In genomic region chr2:128405981-128406601, GRCh38 we compare ENCODE assay signal across 19 cellular contexts.
DNase-seq lines count a peak whose midpoint lies in the region; ATAC-seq and TF ChIP-seq lines count a peak whose summit lies in the region.
"Had no signal": no experiment of that assay in that cellular context is flagged by ENCODE, and none has a peak within 500 bp of the region (broad histone marks: within the 10 kb centered on the region; RNA-seq: fewer than 3 reads in every experiment).

No MANE protein-coding gene starts in this region.

- intact Hi-C loops in sciatic nerve (cut with DNase I) = no loop called here

- H3K4me2 ChIP-seq in GM23338 = no peak overlapping the region

- H3K9me2 ChIP-seq in GM23338 (ENCODE audit: insufficient read depth) = no peaks in the 10 kb centered on the region; the same call in 1 of the 2 replicates

- no peak overlapping the region for H3K27ac Mint-ChIP-seq in GM23338
- H3K27ac Mint-ChIP-seq: activated naive CD4-positive, alpha-beta T cell treated with anti-CD3 and anti-CD28 coated beads, Interleukin-2, amount 50 U/mL, for 72 hours; activated T-cell treated with anti-CD3 and anti-CD28 coated beads, Interleukin-2, amount 50 U/mL, for 72 hours; memory B cell had no signal

- no peaks in the 10 kb centered on the region for H4K20me1 ChIP-seq in GM23338 (replicated peaks; ENCODE audit: insufficient read depth)

- H3F3A ChIP-seq in GM23338 (replicated peaks; ENCODE audit: low read depth) = no peaks in the 10 kb centered on the region

- peaks cover 26% of the 10 kb centered on the region for H3K27me3 Mint-ChIP-seq in GM23338 (ENCODE audit: insufficient read depth, low read depth, poor library complexity)

- no peaks in the 10 kb centered on the region; the same call in 2 of the 3 replicates for H3K9me3 Mint-ChIP-seq in GM23338
- H3K9me3 Mint-ChIP-seq: activated naive CD4-positive, alpha-beta T cell treated with anti-CD3 and anti-CD28 coated beads, Interleukin-2, amount 50 U/mL, for 72 hours; activated T-cell treated with anti-CD3 and anti-CD28 coated beads, Interleukin-2, amount 50 U/mL, for 72 hours; memory B cell; naive thymus-derived CD4-positive, alpha-beta T cell had no signal

- H3K9me3 ChIP-seq in SJCRH30 (replicated peaks) = no peaks in the 10 kb centered on the region
- H3K9me3 ChIP-seq: prostate gland had no signal

- H3K79me2 ChIP-seq in GM23338 (replicated peaks; ENCODE audit: insufficient read depth) = no peaks in the 10 kb centered on the region

- H3K4me3 ChIP-seq in GM23338 (no peak overlapping the region), SJCRH30 (no peak overlapping the region)
- H3K4me3 ChIP-seq: prostate gland had no signal

- peaks cover 19% of the 10 kb centered on the region for H3K4me1 ChIP-seq in GM23338 (ENCODE audit: insufficient read depth)
- peaks cover 21% of the 10 kb centered on the region for H3K4me1 ChIP-seq in SJCRH30
- H3K4me1 ChIP-seq: prostate gland had no signal

- DNase-seq in GM23338 (ENCODE audit: low spot score) = no peak
- peak; percentile 52 to 74 for DNase-seq in SJCRH30
- peak; percentile 47 for DNase-seq in sciatic nerve (ENCODE audit: low spot score)
- no peak for DNase-seq in OCI-M2 (lab: John Stamatoyannopoulos, UW; ENCODE audit: unreplicated experiment)
- no peak for DNase-seq in effector CD4-positive, alpha-beta T cell
- no peak for DNase-seq in activated CD4-positive, CD25-positive, alpha-beta regulatory T cell (lab: John Stamatoyannopoulos, UW)
- DNase-seq: activated CD4-positive, alpha-beta T cell treated with anti-CD3 and anti-CD28 coated beads, Interleukin-2, amount 50 U/mL, for 48 hours; activated T-cell treated with anti-CD3 and anti-CD28 coated beads, Interleukin-2, amount 50 U/mL, for 72 hours; DMS79 treated with DMSO at 0.1 percent for 48 hours; NCI-H1092 treated with DMSO at 0.1 percent for 48 hours; NCI-H2107; NCI-H524; stimulated activated CD4-positive, alpha-beta T cell treated with anti-CD3 and anti-CD28 coated beads, Interleukin-4, amount 100 ng/mL, for 4 hours had no signal

- no peak for TF ChIP-seq CTCF in GM23338 (conservative IDR thresholded peaks at IDR 0.05; ENCODE audit: low read depth in 2 of 2)

- ATAC-seq in GM23338 (peak; percentile 49), esophagus mucosa (peak; percentile 41), sciatic nerve (no peak)
- ATAC-seq: activated naive CD4-positive, alpha-beta T cell treated with anti-CD3 and anti-CD28 coated beads, Interleukin-2, amount 50 U/mL, for 72 hours; activated T-cell treated with anti-CD3 and anti-CD28 coated beads, Interleukin-2, amount 50 U/mL, for 72 hours; naive thymus-derived CD4-positive, alpha-beta T cell; Right ventricle myocardium inferior had no signal

- no peak overlapping the region for H3K27ac ChIP-seq in GM23338 (ENCODE audit: low read depth)
- no peak overlapping the region for H3K27ac ChIP-seq in SJCRH30
- H3K27ac ChIP-seq: prostate gland had no signal

- H3K36me3 ChIP-seq in GM23338 (ENCODE audit: insufficient read depth) = no peaks in the 10 kb centered on the region
- no peaks in the 10 kb centered on the region for H3K36me3 ChIP-seq in SJCRH30
- H3K36me3 ChIP-seq: prostate gland had no signal

- H3K4me3 Mint-ChIP-seq in GM23338 = no peak overlapping the region
- H3K4me3 Mint-ChIP-seq: activated T-cell treated with anti-CD3 and anti-CD28 coated beads, Interleukin-2, amount 50 U/mL, for 72 hours; memory B cell; naive thymus-derived CD4-positive, alpha-beta T cell had no signal

- peaks cover 27% of the 10 kb centered on the region for H3K4me1 Mint-ChIP-seq in GM23338
- H3K4me1 Mint-ChIP-seq: memory B cell; naive thymus-derived CD4-positive, alpha-beta T cell had no signal

- H3K27me3 ChIP-seq in GM23338 (ENCODE audit: insufficient read depth) (no peaks in the 10 kb centered on the region), SJCRH30 (no peaks in the 10 kb centered on the region)

- no peaks in the 10 kb centered on the region for H3K36me3 Mint-ChIP-seq in GM23338 (ENCODE audit: low read depth)
- H3K36me3 Mint-ChIP-seq: activated naive CD4-positive, alpha-beta T cell treated with anti-CD3 and anti-CD28 coated beads, Interleukin-2, amount 50 U/mL, for 72 hours; memory B cell; naive thymus-derived CD4-positive, alpha-beta T cell had no signal

- H2AFZ ChIP-seq in GM23338 = peak overlapping the region; percentile 84

TF ChIP-seq in GM23338, 12 proteins besides CTCF, POLR2A, EP300 and RAD21:
- no peak for TF ChIP-seq ZNF114 (CRISPR knock-in tag; IDR thresholded peaks at IDR 0.05)
- TF ChIP-seq CREB1 (CRISPR knock-in tag; IDR thresholded peaks at IDR 0.05; ENCODE audit: low read depth) = no peak
- TF ChIP-seq ETS1 (IDR thresholded peaks at IDR 0.05) = no peak
- no peak for TF ChIP-seq ZNF331 (CRISPR knock-in tag; IDR thresholded peaks at IDR 0.05; ENCODE audit: low read depth)
- TF ChIP-seq ZNF462 (CRISPR knock-in tag; IDR thresholded peaks at IDR 0.05) = no peak
- no peak for TF ChIP-seq EZH2phosphoT487 (IDR thresholded peaks at IDR 0.05; ENCODE audit: unreplicated experiment)
- no peak for TF ChIP-seq JUNB (IDR thresholded peaks at IDR 0.05; ENCODE audit: unreplicated experiment)
- TF ChIP-seq EZH2 (IDR thresholded peaks at IDR 0.05; ENCODE audit: low read depth, unreplicated experiment) = no peak
- TF ChIP-seq NANOG (IDR thresholded peaks at IDR 0.05; ENCODE audit: borderline replicate concordance) = no peak
- TF ChIP-seq POLR2AphosphoS5 (IDR thresholded peaks at IDR 0.05; ENCODE audit: low read depth) = no peak

Comparison
In these comparisons a context has a peak if more than half of its experiments do, and no peak if none do; other contexts are left out.
1. DNase-seq: peak in SJCRH30 (2 of 2) and sciatic nerve (single experiment); none in GM23338 (single experiment), OCI-M2 (single experiment), effector CD4-positive, alpha-beta T cell (single experiment) and activated CD4-positive, CD25-positive, alpha-beta regulatory T cell (0 of 4).